ENCODE assay signal across 21 cellular contexts in the genomic region with DNA sequence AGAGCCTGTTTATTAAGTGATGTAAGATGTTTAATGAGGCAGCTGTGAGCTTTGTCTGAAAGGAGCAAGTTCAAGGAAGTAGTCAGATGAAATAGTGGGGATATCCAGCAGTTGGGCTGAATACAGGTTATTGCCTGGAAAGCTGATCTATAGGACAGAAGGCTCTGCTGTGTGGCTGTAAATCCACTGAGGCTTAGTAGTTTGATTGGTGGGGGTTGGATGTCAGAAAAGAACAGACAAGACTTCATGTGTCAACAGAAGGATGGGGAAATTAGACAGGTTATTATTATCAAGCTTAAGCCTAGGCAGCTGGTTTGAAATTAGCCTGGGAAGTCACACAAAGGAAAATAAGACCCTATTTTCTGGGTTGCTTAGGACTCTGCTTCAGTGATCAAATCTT.
DNase-seq lines count a peak whose midpoint lies in the region; ATAC-seq and TF ChIP-seq lines count a peak whose summit lies in the region.
"Had no signal": no experiment of that assay in that cellular context is flagged by ENCODE, and none has a peak within 500 bp of the region (broad histone marks: within the 10 kb centered on the region; RNA-seq: fewer than 3 reads in every experiment).

No MANE protein-coding gene starts in this region.

- in situ Hi-C loops in gastrocnemius medialis (cut with MboI; ENCODE audit: low sequenced_read_pairs in 4 of 4): no loop called here

- H3K27ac Mint-ChIP-seq in memory B cell: peak overlapping the region; percentile 4
- H3K27ac Mint-ChIP-seq in activated CD8-positive, alpha-beta T cell treated with anti-CD3 and anti-CD28 coated beads for 36 hours: no peak overlapping the region
- H3K27ac Mint-ChIP-seq: activated T-cell treated with anti-CD3 and anti-CD28 coated beads, Interleukin-2, amount 50 U/mL, for 24 hours had no signal

- POLR2A ChIA-PET in activated CD8-positive, alpha-beta T cell treated with anti-CD3 and anti-CD28 coated beads for 36 hours (lab: Charles Lee): no interaction called here

- H3K36me3 ChIP-seq in gastrocnemius medialis: peaks cover 0 to 3% of the 10 kb centered on the region in 2 donors
- no peaks in the 10 kb centered on the region for H3K36me3 ChIP-seq in breast epithelium

- TF ChIP-seq POLR2A in gastrocnemius medialis (IDR thresholded peaks at IDR 0.05) (no peak), breast epithelium (IDR thresholded peaks at IDR 0.05) (no peak)

- peaks cover 14 to 23% of the 10 kb centered on the region in 2 donors for H3K4me1 ChIP-seq in gastrocnemius medialis
- H3K4me1 ChIP-seq in breast epithelium: no peaks in the 10 kb centered on the region
- H3K4me1 ChIP-seq: upper lobe of left lung had no signal

- ATAC-seq in memory B cell (ENCODE audit: low read depth) (no peak), gastrocnemius medialis (peak in 1 of 2 donors; percentile 13)
- ATAC-seq in activated CD8-positive, alpha-beta T cell treated with anti-CD3 and anti-CD28 coated beads for 36 hours: no peak

- peaks cover 17% of the 10 kb centered on the region for H3K36me3 Mint-ChIP-seq in memory B cell
- H3K36me3 Mint-ChIP-seq in activated CD8-positive, alpha-beta T cell treated with anti-CD3 and anti-CD28 coated beads for 36 hours (ENCODE audit: low read depth): peaks cover 7% of the 10 kb centered on the region

- TF ChIP-seq CTCF in gastrocnemius medialis (IDR thresholded peaks at IDR 0.05 in 4 of 5, conservative IDR thresholded peaks at IDR 0.05 in 1 of 5): no peak
- no peak for TF ChIP-seq CTCF in breast epithelium (IDR thresholded peaks at IDR 0.05)
- no peak for TF ChIP-seq CTCF in activated CD8-positive, alpha-beta T cell treated with anti-CD3 and anti-CD28 coated beads for 36 hours (IDR thresholded peaks at IDR 0.05)

- intact Hi-C loops in gastrocnemius medialis (cut with DNase I; ENCODE audit: low total_unique reads): no loop called here
- intact Hi-C loops in breast epithelium (cut with DNase I; ENCODE audit: low total_unique reads): no loop called here
- intact Hi-C loops in activated CD8-positive, alpha-beta T cell treated with anti-CD3 and anti-CD28 coated beads for 36 hours (cut with micrococcal nuclease): no loop called here

- H3K27me3 ChIP-seq in gastrocnemius medialis (no peaks in the 10 kb centered on the region), breast epithelium (no peaks in the 10 kb centered on the region)
- H3K27me3 ChIP-seq: hepatocyte, upper lobe of left lung had no signal

- H3K27me3 Mint-ChIP-seq in memory B cell: no peaks in the 10 kb centered on the region
- no peaks in the 10 kb centered on the region for H3K27me3 Mint-ChIP-seq in activated CD8-positive, alpha-beta T cell treated with anti-CD3 and anti-CD28 coated beads for 36 hours
- H3K27me3 Mint-ChIP-seq: activated T-cell treated with anti-CD3 and anti-CD28 coated beads, Interleukin-2, amount 50 U/mL, for 24 hours had no signal

- CTCF ChIA-PET in activated CD8-positive, alpha-beta T cell treated with anti-CD3 and anti-CD28 coated beads for 36 hours (lab: Charles Lee): interaction anchor here (1.2 to 2.2 kb wide), 3 partner anchors 29 to 100 kb away, joined by 3 to 6 read pairs (median 4); no protein-coding TSS in a partner anchor

- peaks cover 2% of the 10 kb centered on the region for H3K4me1 Mint-ChIP-seq in memory B cell
- H3K4me1 Mint-ChIP-seq in activated CD8-positive, alpha-beta T cell treated with anti-CD3 and anti-CD28 coated beads for 36 hours (ENCODE audit: low read depth): no peaks in the 10 kb centered on the region

- peak overlapping the region in 3 of 4 donors; percentile 14 to 29 (median 27) for H3K27ac ChIP-seq in gastrocnemius medialis
- H3K27ac ChIP-seq in breast epithelium: no peak overlapping the region
- H3K27ac ChIP-seq: hepatocyte, KMS-11, left ventricle myocardium inferior, upper lobe of left lung had no signal

- DNase-seq in DMS53 (lab: John Stamatoyannopoulos, UW) (peak; percentile 26), DMS53 treated with DMSO at 0.1 percent for 48 hours (lab: John Stamatoyannopoulos, UW; ENCODE audit: unreplicated experiment) (no peak), NCI-H2227 treated with DMSO at 0.1 percent for 48 hours (lab: John Stamatoyannopoulos, UW) (peak; percentile 55), memory B cell (ENCODE audit: low spot score in 2 of 2) (no peak), gastrocnemius medialis (no peak), NCI-H1105 (lab: John Stamatoyannopoulos, UW) (no peak), breast epithelium (ENCODE audit: low spot score in 2 of 2) (no peak)
- DNase-seq in activated CD8-positive, alpha-beta T cell treated with anti-CD3 and anti-CD28 coated beads for 36 hours: no peak
- DNase-seq: activated CD4-positive, alpha-beta T cell treated with anti-CD3 and anti-CD28 coated beads for 1 hour; activated CD8-positive, alpha-beta memory T cell treated with anti-CD3 and anti-CD28 coated beads for 24 hours; activated T-cell treated with anti-CD3 and anti-CD28 coated beads, Interleukin-2, amount 50 U/mL, for 24 hours; AML-193; effector CD4-positive, alpha-beta T cell; left ventricle myocardium inferior; midbrain; NCI-H187; NCI-H510A; posterior cingulate gyrus; upper lobe of left lung had no signal

- H3K4me3 ChIP-seq in gastrocnemius medialis: no peak overlapping the region
- no peak overlapping the region for H3K4me3 ChIP-seq in breast epithelium
- H3K4me3 ChIP-seq: hepatocyte, left ventricle myocardium inferior, upper lobe of left lung had no signal

- H3K9me3 Mint-ChIP-seq in memory B cell: no peaks in the 10 kb centered on the region
- no peaks in the 10 kb centered on the region for H3K9me3 Mint-ChIP-seq in activated CD8-positive, alpha-beta T cell treated with anti-CD3 and anti-CD28 coated beads for 36 hours
- H3K9me3 Mint-ChIP-seq: activated T-cell treated with anti-CD3 and anti-CD28 coated beads, Interleukin-2, amount 50 U/mL, for 24 hours had no signal

- no peak overlapping the region for H3K4me3 Mint-ChIP-seq in memory B cell
- H3K4me3 Mint-ChIP-seq in activated CD8-positive, alpha-beta T cell treated with anti-CD3 and anti-CD28 coated beads for 36 hours: no peak overlapping the region
- H3K4me3 Mint-ChIP-seq: activated T-cell treated with anti-CD3 and anti-CD28 coated beads, Interleukin-2, amount 50 U/mL, for 24 hours had no signal

- H3K9me3 ChIP-seq in gastrocnemius medialis (no peaks in the 10 kb centered on the region), breast epithelium (no peaks in the 10 kb centered on the region)
- H3K9me3 ChIP-seq: left ventricle myocardium inferior, upper lobe of left lung had no signal

Comparison
In these comparisons a context has a peak if more than half of its experiments do, and no peak if none do; other contexts are left out.
1. DNase-seq: peak in DMS53 (single experiment) and NCI-H2227 treated with DMSO at 0.1 percent for 48 hours (single experiment); none in DMS53 treated with DMSO at 0.1 percent for 48 hours (single experiment), memory B cell (0 of 2), gastrocnemius medialis (0 of 2), NCI-H1105 (single experiment), breast epithelium (0 of 2) and activated CD8-positive, alpha-beta T cell treated with anti-CD3 and anti-CD28 coated beads for 36 hours (single experiment).
2. H3K27ac ChIP-seq: peak in gastrocnemius medialis (3 of 4); none in breast epithelium (0 of 2).